8 cellular contexts compared by ENCODE assay signal in genomic region chr1:26787706-26788514, GRCh38.
DNase-seq lines count a peak whose midpoint lies in the region; ATAC-seq and TF ChIP-seq lines count a peak whose summit lies in the region.

TSS of gene PIGV (plus strand) at chr1:26787950. CDS start at chr1:26790816, 2,866 bp downstream.

- H3K27me3 ChIP-seq in OCI-LY3 (ENCODE audit: low read depth, low read length): no peaks in the 10 kb centered on the region
- no peaks in the 10 kb centered on the region for H3K27me3 ChIP-seq in mucosa of rectum (ENCODE audit: control insufficient read depth in 2 of 2, insufficient read depth in 2 of 2, low read length in 2 of 2)

- H3K9me3 ChIP-seq in OCI-LY3 (ENCODE audit: insufficient read depth, low read length): no peaks in the 10 kb centered on the region
- no peaks in the 10 kb centered on the region for H3K9me3 ChIP-seq in mucosa of rectum (ENCODE audit: control insufficient read depth in 2 of 2, low read length in 2 of 2)

- peak; percentile 98 for DNase-seq in D341Med (ENCODE audit: low spot score)
- DNase-seq in HuH-7 (ENCODE audit: low spot score): peak; percentile 79
- peak; percentile 86 for DNase-seq in activated T-cell treated with anti-CD3 and anti-CD28 coated beads for 1 hour (ENCODE audit: low read depth)
- no peak for DNase-seq in epithelial cell of prostate (ENCODE audit: low read depth, low spot score)
- peak; percentile 91 for DNase-seq in stimulated activated CD8-positive, alpha-beta memory T cell treated with anti-CD3 and anti-CD28 coated beads, Interleukin-4, amount 100 ng/mL, for 48 hours

- peaks cover 17% of the 10 kb centered on the region for H3K79me2 ChIP-seq in OCI-LY3 (ENCODE audit: low read length)

- H3K27ac ChIP-seq in OCI-LY3 (ENCODE audit: low read length) (peak within 1 kb of the TSS; percentile 98), epithelial cell of prostate (peak within 1 kb of the TSS; percentile 98), mucosa of rectum (ENCODE audit: low read depth in 2 of 2, low read length in 2 of 2) (peak within 1 kb of the TSS; percentile 99)

- TF ChIP-seq CTCF in OCI-LY3 (IDR thresholded peaks at IDR 0.05; ENCODE audit: low read depth, low read length): no peak

- H3K9ac ChIP-seq in OCI-LY3 (ENCODE audit: low read length) (peak within 1 kb of the TSS; percentile 97), mucosa of rectum (ENCODE audit: low read depth in 1 of 2, low read length in 2 of 2) (peak within 1 kb of the TSS; percentile 98 to 99)

- H3K4me1 ChIP-seq in OCI-LY3 (ENCODE audit: low read length): peaks cover 45% of the 10 kb centered on the region
- peaks cover 48 to 49% of the 10 kb centered on the region in 2 donors for H3K4me1 ChIP-seq in mucosa of rectum (ENCODE audit: control insufficient read depth in 2 of 2, insufficient read depth in 2 of 2, low read length in 2 of 2)

- peak; percentile 59 for ATAC-seq in GM21423 (IDR thresholded peaks at IDR 0.05; ENCODE audit: unreplicated experiment)

- H3K4me2 ChIP-seq in OCI-LY3 (ENCODE audit: low read length): peak within 1 kb of the TSS; percentile 96

- peak within 1 kb of the TSS; percentile 73; the same call in 1 of the 2 replicates for H2AFZ ChIP-seq in OCI-LY3 (ENCODE audit: low read depth, low read length)

- peaks cover 3% of the 10 kb centered on the region for H3K36me3 ChIP-seq in OCI-LY3 (replicated peaks; ENCODE audit: low read depth, low read length)
- H3K36me3 ChIP-seq in mucosa of rectum (ENCODE audit: control insufficient read depth in 2 of 2, insufficient read depth in 2 of 2, low read length in 2 of 2): peaks cover 2 to 4% of the 10 kb centered on the region in 2 donors

- H4K20me1 ChIP-seq in OCI-LY3 (ENCODE audit: insufficient read depth, low read length): no peaks in the 10 kb centered on the region

- H3K4me3 ChIP-seq in OCI-LY3 (ENCODE audit: low read length): peak within 1 kb of the TSS; percentile 95
- peak within 1 kb of the TSS; percentile 87 to 95 for H3K4me3 ChIP-seq in mucosa of rectum (ENCODE audit: low read length in 2 of 2)
